In genomic region chr1:157368363-157368762, GRCh38 we compare ENCODE assay signal across 20 cellular contexts.
"Had no signal": no experiment of that assay in that cellular context is flagged by ENCODE, and none has a peak within 500 bp of the region (broad histone marks: within the 10 kb centered on the region; RNA-seq: fewer than 3 reads in every experiment).

No MANE protein-coding gene starts in this region.

- H3K4me3 ChIP-seq: colonic mucosa, heart right ventricle, left ventricle myocardium inferior, lower lobe of right lung, skin epidermis, testis, transverse colon had no signal

- H3K9me3 ChIP-seq: colonic mucosa, heart right ventricle, left ventricle myocardium inferior, lower lobe of right lung, testis, transverse colon had no signal

- H3K4me1 Mint-ChIP-seq: immature natural killer cell; naive thymus-derived CD8-positive, alpha-beta T cell; stimulated activated naive CD8-positive, alpha-beta T cell treated with anti-CD3 and anti-CD28 coated beads, Interleukin-15, amount 100 ng/mL, for 72 hours had no signal

- H3K4me3 Mint-ChIP-seq: endodermal cell; immature natural killer cell; naive thymus-derived CD8-positive, alpha-beta T cell; stimulated activated naive B cell treated with anti-CD40 and anti-IgM and Interleukin-4, amounts not matched to agents 10 μg/mL and 1 μg/mL and 100 μg/mL, for 72 hours; stimulated activated naive CD8-positive, alpha-beta T cell treated with anti-CD3 and anti-CD28 coated beads, Interleukin-15, amount 100 ng/mL, for 72 hours had no signal

- H3K36me3 Mint-ChIP-seq: immature natural killer cell; naive thymus-derived CD8-positive, alpha-beta T cell; stimulated activated naive B cell treated with anti-CD40 and anti-IgM and Interleukin-4, amounts not matched to agents 10 μg/mL and 1 μg/mL and 100 μg/mL, for 72 hours had no signal

- H3K27ac Mint-ChIP-seq: endodermal cell; immature natural killer cell; naive thymus-derived CD8-positive, alpha-beta T cell; stimulated activated naive B cell treated with anti-CD40 and anti-IgM and Interleukin-4, amounts not matched to agents 10 μg/mL and 1 μg/mL and 100 μg/mL, for 72 hours; stimulated activated naive CD8-positive, alpha-beta T cell treated with anti-CD3 and anti-CD28 coated beads, Interleukin-15, amount 100 ng/mL, for 72 hours had no signal

- H3K9me3 Mint-ChIP-seq: endodermal cell; immature natural killer cell; naive thymus-derived CD8-positive, alpha-beta T cell; stimulated activated naive B cell treated with anti-CD40 and anti-IgM and Interleukin-4, amounts not matched to agents 10 μg/mL and 1 μg/mL and 100 μg/mL, for 72 hours; stimulated activated naive CD8-positive, alpha-beta T cell treated with anti-CD3 and anti-CD28 coated beads, Interleukin-15, amount 100 ng/mL, for 72 hours had no signal

- H3K27ac ChIP-seq: colonic mucosa, heart right ventricle, left ventricle myocardium inferior, lower lobe of right lung, skin epidermis, testis, transverse colon had no signal

- H3K36me3 ChIP-seq: colonic mucosa, heart right ventricle, left ventricle myocardium inferior, lower lobe of right lung, transverse colon had no signal

- H3K4me1 ChIP-seq: colonic mucosa, heart right ventricle, left ventricle myocardium inferior, lower lobe of right lung, testis had no signal

- DNase-seq: colonic mucosa; dermis blood vessel endothelial cell; endodermal cell; erythroblast; heart right ventricle; immature natural killer cell; kidney; left cardiac atrium; left ventricle myocardium inferior; lower lobe of right lung; naive thymus-derived CD8-positive, alpha-beta T cell; posterior cingulate gyrus; stimulated activated CD4-positive, alpha-beta T cell treated with anti-CD3 and anti-CD28 coated beads, Interleukin-2, amount 100 ng/mL, for 24 hours; stimulated activated CD4-positive, alpha-beta T cell treated with anti-CD3 and anti-CD28 coated beads, Interleukin-4, amount 100 ng/mL, for 4 hours; stimulated activated naive B cell treated with anti-CD40 and anti-IgM and Interleukin-4, amounts not matched to agents 10 μg/mL and 1 μg/mL and 100 μg/mL, for 72 hours; stimulated activated naive CD8-positive, alpha-beta T cell treated with anti-CD3 and anti-CD28 coated beads, Interleukin-15, amount 100 ng/mL, for 72 hours; testis; transverse colon had no signal

- H3K27me3 ChIP-seq: colonic mucosa, testis, transverse colon had no signal

- ATAC-seq: heart right ventricle; left cardiac atrium; naive thymus-derived CD8-positive, alpha-beta T cell; sciatic nerve; stimulated activated naive B cell treated with anti-CD40 and anti-IgM and Interleukin-4, amounts not matched to agents 10 μg/mL and 1 μg/mL and 100 μg/mL, for 72 hours; stimulated activated naive CD8-positive, alpha-beta T cell treated with anti-CD3 and anti-CD28 coated beads, Interleukin-15, amount 100 ng/mL, for 72 hours had no signal
